In genomic region chr3:141454906-141455602, GRCh38 we compare ENCODE assay signal across 8 cellular contexts. TPM values are rescaled to one million over a fixed set of nuclear protein-coding genes. Genes with fewer than 3 reads are reported as not detected.
A peak's percentile ranks its signal among the peaks of the same experiment; 100 is the strongest.
DNase-seq lines count a peak whose midpoint lies in the region; ATAC-seq and TF ChIP-seq lines count a peak whose summit lies in the region.

No MANE protein-coding gene starts in this region.

- H3K9me3 ChIP-seq in body of pancreas = no peaks in the 10 kb centered on the region

- 43 to 44% methylated on average over 20 of the region's 20 CpGs for WGBS in body of pancreas, 2 donors

- intact Hi-C loops in body of pancreas (cut with DNase I) = loop anchor here (5.0 to 10.0 kb wide), 2 partner anchors 98 to 140 kb away; no protein-coding TSS in a partner anchor

- peaks cover 10% of the 10 kb centered on the region for H3K4me1 ChIP-seq in body of pancreas

- H3K27me3 ChIP-seq in body of pancreas = no peaks in the 10 kb centered on the region

- TF ChIP-seq POLR2A in body of pancreas (IDR thresholded peaks at IDR 0.05) = no peak

- DNase-seq in DMS114 treated with DMSO at 0.1 percent for 48 hours (lab: John Stamatoyannopoulos, UW; ENCODE audit: unreplicated experiment) (peak; percentile 41), OCI-M2 (lab: John Stamatoyannopoulos, UW; ENCODE audit: unreplicated experiment) (peak; percentile 18), body of pancreas (peak in 1 of 4 donors; percentile 53), iPS-NIHi11 (ENCODE audit: low spot score) (peak; percentile 88), ecto neural progenitor cell (ENCODE audit: low spot score) (no peak)
- DNase-seq in stimulated activated CD4-positive, alpha-beta T cell treated with anti-CD3 and anti-CD28 coated beads, TNF-alpha, amount 100 ng/mL, for 48 hours (ENCODE audit: low read depth in 3 of 3) = peak in 2 of 3 donors; percentile 10 to 27

- H3K4me3 ChIP-seq in body of pancreas = no peak overlapping the region

- ATAC-seq in GM19463 (IDR thresholded peaks at IDR 0.05; ENCODE audit: unreplicated experiment) = peak; percentile 64
- ATAC-seq in body of pancreas = peak; percentile 86

- no peaks in the 10 kb centered on the region for H3K36me3 ChIP-seq in body of pancreas (replicated peaks in 1 of 2; ENCODE audit: insufficient read depth in 1 of 2, low read depth in 2 of 2)

- H3K27ac ChIP-seq in body of pancreas = no peak overlapping the region

- TF ChIP-seq CTCF in LNCAP (IDR thresholded peaks at IDR 0.05) = peak; percentile 68
- peak; percentile 44 to 88 (median 81) for TF ChIP-seq CTCF in body of pancreas (IDR thresholded peaks at IDR 0.05)

RNA-seq across cellular contexts. Expression of gene RASA2, which starts 31.8 kb away (rescaled TPM):
- 10 to 100 TPM in 1 of 2 donors, 1 to 10 TPM in 1; 6.9 to 19.2 TPM for total RNA-seq in body of pancreas
